1 cellular context compared by ENCODE assay signal in genomic region chr1:184051485-184052193, GRCh38.
TF ChIP-seq lines count a peak whose summit lies in the region.

TSS of gene TSEN15 (plus strand) at chr1:184051730. CDS start at chr1:184051756, 26 bp downstream.

TF ChIP-seq in HepG2, 621 proteins besides CTCF, POLR2A, EP300 and RAD21 (continued from another document and continues in another):
- TF ChIP-seq REST (IDR thresholded peaks at IDR 0.05; ENCODE audit: borderline replicate concordance in 1 of 2, low read depth in 1 of 2, low read length in 2 of 2) (peak in 1 of 2 experiments; percentile 55; a peak in 1 of 4 replicates), ZBTB37 (CRISPR knock-in tag; IDR thresholded peaks at IDR 0.05) (no peak), ZSCAN30 (CRISPR knock-in tag; IDR thresholded peaks at IDR 0.05) (no peak), BCL3 (CRISPR knock-in tag; IDR thresholded peaks at IDR 0.05) (peak; percentile 85; the same call in 1 of the 2 replicates), MEIS1 (CRISPR knock-in tag; IDR thresholded peaks at IDR 0.05; ENCODE audit: borderline replicate concordance) (0 out of 2 replicates have a peak, but pooled peaks have one; percentile 25), ZNF792 (CRISPR knock-in tag; IDR thresholded peaks at IDR 0.05) (peak; percentile 74), ZNF761 (CRISPR knock-in tag; conservative IDR thresholded peaks at IDR 0.05) (peak; percentile 93), ZNF616 (CRISPR knock-in tag; IDR thresholded peaks at IDR 0.05; ENCODE audit: low read depth) (no peak), KLF16 (CRISPR knock-in tag; IDR thresholded peaks at IDR 0.05) (peak in 1 of 2 experiments; percentile 95; a peak in 2 of 4 replicates), ZNF501 (CRISPR knock-in tag; IDR thresholded peaks at IDR 0.05) (peak; percentile 45; the same call in 1 of the 2 replicates), ZNF121 (CRISPR knock-in tag; IDR thresholded peaks at IDR 0.05) (0 out of 2 replicates have a peak, but pooled peaks have one; percentile 43), FOXJ3 (CRISPR knock-in tag; IDR thresholded peaks at IDR 0.05; ENCODE audit: borderline replicate concordance) (no peak), ZNF496 (CRISPR knock-in tag; IDR thresholded peaks at IDR 0.05; ENCODE audit: insufficient replicate concordance) (no peak), IRF2 (CRISPR knock-in tag; IDR thresholded peaks at IDR 0.05) (peak; percentile 95), KDM2A (CRISPR knock-in tag; IDR thresholded peaks at IDR 0.05; ENCODE audit: borderline replicate concordance, low read depth) (peak; percentile 95), ZNF276 (CRISPR knock-in tag; IDR thresholded peaks at IDR 0.05; ENCODE audit: low read depth) (peak; percentile 35; the same call in 1 of the 2 replicates), HOXA3 (CRISPR knock-in tag; IDR thresholded peaks at IDR 0.05) (peak; percentile 96), ZNF143 (CRISPR knock-in tag; IDR thresholded peaks at IDR 0.05) (peak; percentile 85), ZBTB43 (CRISPR knock-in tag; conservative IDR thresholded peaks at IDR 0.05) (no peak; the same call in 1 of the 2 replicates), E2F1 (CRISPR knock-in tag; IDR thresholded peaks at IDR 0.05) (peak; percentile 56; the same call in 1 of the 2 replicates), KDM3A (CRISPR knock-in tag; IDR thresholded peaks at IDR 0.05; ENCODE audit: low read depth) (peak; percentile 80), SRF (IDR thresholded peaks at IDR 0.05; ENCODE audit: low read depth, low read length) (no peak; the same call in 1 of the 2 replicates), ZNF790 (CRISPR knock-in tag; IDR thresholded peaks at IDR 0.05; ENCODE audit: borderline replicate concordance) (peak; percentile 88; the same call in 1 of the 2 replicates), KDM6A (CRISPR knock-in tag; IDR thresholded peaks at IDR 0.05; ENCODE audit: low read depth) (no peak), FOXO1 (CRISPR knock-in tag; IDR thresholded peaks at IDR 0.05) (peak; percentile 79; the same call in 1 of the 2 replicates), ATF5 (CRISPR knock-in tag; IDR thresholded peaks at IDR 0.05; ENCODE audit: low read depth) (peak; percentile 80; the same call in 1 of the 2 replicates), GABPB1 (CRISPR knock-in tag; IDR thresholded peaks at IDR 0.05) (peak; percentile 94), ZNF850 (CRISPR knock-in tag; conservative IDR thresholded peaks at IDR 0.05) (no peak), CENPBD1 (CRISPR knock-in tag; IDR thresholded peaks at IDR 0.05; ENCODE audit: borderline replicate concordance, low read depth) (no peak), ZNF546 (CRISPR knock-in tag; conservative IDR thresholded peaks at IDR 0.05) (peak; percentile 87; the same call in 1 of the 2 replicates), ZIK1 (CRISPR knock-in tag; IDR thresholded peaks at IDR 0.05; ENCODE audit: borderline replicate concordance, low read depth) (peak; percentile 87; the same call in 1 of the 2 replicates), DDIT3 (CRISPR knock-in tag; IDR thresholded peaks at IDR 0.05) (no peak), HMG20A (CRISPR knock-in tag; IDR thresholded peaks at IDR 0.05; ENCODE audit: borderline replicate concordance) (peak; percentile 12; the same call in 1 of the 2 replicates), PAXIP1 (CRISPR knock-in tag; conservative IDR thresholded peaks at IDR 0.05) (peak; percentile 58; the same call in 1 of the 2 replicates), UBTF (CRISPR knock-in tag; IDR thresholded peaks at IDR 0.05) (peak; percentile 98), CCAR2 (optimal IDR thresholded peaks at IDR 0.05; ENCODE audit: low read depth, low read length) (no peak), ZNF552 (CRISPR knock-in tag; IDR thresholded peaks at IDR 0.05; ENCODE audit: borderline replicate concordance) (0 out of 2 replicates have a peak, but pooled peaks have one; percentile 29), SIN3B (IDR thresholded peaks at IDR 0.05; ENCODE audit: low read length) (peak; percentile 75), KAT7 (CRISPR knock-in tag; IDR thresholded peaks at IDR 0.05; ENCODE audit: borderline replicate concordance) (peak; percentile 95; the same call in 1 of the 2 replicates), ZNF619 (CRISPR knock-in tag; IDR thresholded peaks at IDR 0.05) (0 out of 2 replicates have a peak, but pooled peaks have one; percentile 82), KDM5A (IDR thresholded peaks at IDR 0.05; ENCODE audit: borderline replicate concordance, low read length) (peak; percentile 93; the same call in 1 of the 2 replicates)
